Comparison of ENCODE assay signal across 8 cellular contexts in genomic region chrX:15349046-15349445, GRCh38. TPM values are rescaled to one million over a fixed set of nuclear protein-coding genes. Genes with fewer than 3 reads are reported as not detected.
DNase-seq lines count a peak whose midpoint lies in the region; ATAC-seq and TF ChIP-seq lines count a peak whose summit lies in the region.

No MANE protein-coding gene starts in this region.

- H3K27ac ChIP-seq in body of pancreas: no peak overlapping the region
- no peak overlapping the region for H3K27ac ChIP-seq in stomach

- intact Hi-C loops in body of pancreas (cut with DNase I) (no loop called here), stomach (cut with DNase I; ENCODE audit: low total_unique reads) (no loop called here)

- H3K9me3 ChIP-seq in body of pancreas: no peaks in the 10 kb centered on the region
- no peaks in the 10 kb centered on the region for H3K9me3 ChIP-seq in stomach

- no peak for TF ChIP-seq POLR2A in body of pancreas (IDR thresholded peaks at IDR 0.05)
- TF ChIP-seq POLR2A in stomach (IDR thresholded peaks at IDR 0.05): no peak

- DNase-seq in activated T-cell treated with anti-CD3 and anti-CD28 coated beads, Interleukin-2, amount 50 U/mL, for 1 hour: peak; percentile 15
- DNase-seq in activated T-cell treated with anti-CD3 and anti-CD28 coated beads for 4 hours (no peak), NCI-H748 (lab: John Stamatoyannopoulos, UW; ENCODE audit: unreplicated experiment) (peak; percentile 77), body of pancreas (peak; percentile 36 to 70 (median 66)), inferior parietal cortex (ENCODE audit: extremely low spot score) (peak; percentile 83), stomach (peak; percentile 42)

- H3K4me3 ChIP-seq in body of pancreas: no peak overlapping the region
- no peak overlapping the region for H3K4me3 ChIP-seq in stomach

- TF ChIP-seq EP300 in stomach (IDR thresholded peaks at IDR 0.05): no peak

- H3K36me3 ChIP-seq in body of pancreas (replicated peaks in 1 of 2; ENCODE audit: insufficient read depth in 1 of 2, low read depth in 2 of 2): no peaks in the 10 kb centered on the region
- peaks cover 0 to 3% (median 0%) of the 10 kb centered on the region in 4 donors for H3K36me3 ChIP-seq in stomach

- 18 to 21% methylated on average over 2 of the region's 2 CpGs for WGBS in body of pancreas, 2 donors
- WGBS in stomach, 5 donors: 14 to 27% (median 16%) methylated on average over 2 of the region's 2 CpGs

- TF ChIP-seq CTCF in body of pancreas (IDR thresholded peaks at IDR 0.05): peak; percentile 14 to 71 (median 52)
- peak in 5 of 7 experiments; percentile 27 to 50 (median 35) for TF ChIP-seq CTCF in stomach (IDR thresholded peaks at IDR 0.05)

- H3K27me3 ChIP-seq in body of pancreas: no peaks in the 10 kb centered on the region
- H3K27me3 ChIP-seq in stomach: no peaks in the 10 kb centered on the region

- H3K4me1 ChIP-seq in body of pancreas (no peaks in the 10 kb centered on the region), stomach (no peaks in the 10 kb centered on the region)

- peak; percentile 61 for ATAC-seq in HG03520 (IDR thresholded peaks at IDR 0.05; ENCODE audit: unreplicated experiment)
- ATAC-seq in body of pancreas: peak; percentile 81
- ATAC-seq in activated CD4-positive, CD25-positive, alpha-beta regulatory T cell treated with anti-CD3 and anti-CD28 coated beads, Interleukin-2, amount 50 U/mL, for 24 hours: no peak

RNA-seq across cellular contexts. Expression of gene PIGA, which starts 13.7 kb away (rescaled TPM):
- total RNA-seq in body of pancreas (10 to 100 TPM in 1 of 2 donors, 1 to 10 TPM in 1; 9.3 to 24.7 TPM), stomach (10 to 100 TPM in 3 of 5 donors, 1 to 10 TPM in 1, under 1 TPM in 1; 0.58 to 59.7 (median 17.8) TPM)
- 1 to 10 TPM; 6.1 to 8.6 (median 6.4) TPM for polyA plus RNA-seq in stomach

RNA-seq across cellular contexts. Expression of gene ASB11, which starts 33.6 kb away (rescaled TPM):
- under 1 TPM in 1 of 2 donors, not detected in 1; 0.52 TPM for total RNA-seq in body of pancreas
- total RNA-seq in stomach: 1 to 10 TPM in 3 of 5 donors, not detected in 2; 2.9 to 9.8 (median 2.9) TPM
- polyA plus RNA-seq in stomach: 1 to 10 TPM in 2 of 3 donors, under 1 TPM in 1; 0.15 to 1.9 (median 1.7) TPM

RNA-seq across cellular contexts. Expression of gene VEGFD, which starts 35.2 kb away (rescaled TPM):
- total RNA-seq in body of pancreas (under 1 TPM in 1 of 2 donors, not detected in 1; 0.66 TPM), stomach (1 to 10 TPM in 1 of 5 donors, not detected in 4; 4.2 TPM)
- polyA plus RNA-seq in stomach: 1 to 10 TPM in 2 of 3 donors, under 1 TPM in 1; 0.25 to 3.4 (median 1.1) TPM

Comparison
In these comparisons a context has a peak if more than half of its experiments do, and no peak if none do; other contexts are left out.
1. ATAC-seq: peak in HG03520 (single experiment) and body of pancreas (single experiment); none in activated CD4-positive, CD25-positive, alpha-beta regulatory T cell treated with anti-CD3 and anti-CD28 coated beads, Interleukin-2, amount 50 U/mL, for 24 hours (0 of 2).